Comparison of ENCODE assay signal across 8 cellular contexts in genomic region chr15:55991841-55992768, GRCh38. TPM values are rescaled to one million over a fixed set of nuclear protein-coding genes. Genes with fewer than 3 reads are reported as not detected.
DNase-seq lines count a peak whose midpoint lies in the region; ATAC-seq and TF ChIP-seq lines count a peak whose summit lies in the region.

No MANE protein-coding gene starts in this region.

- peaks cover 3% of the 10 kb centered on the region for H3K27me3 Mint-ChIP-seq in brain

- H3K4me1 Mint-ChIP-seq in brain: peaks cover 47% of the 10 kb centered on the region

- DNase-seq in left ventricle myocardium inferior (no peak), cardiac septum (ENCODE audit: low spot score) (no peak), medulla oblongata (ENCODE audit: extremely low spot score) (peak; percentile 13), vagina (ENCODE audit: extremely low spot score in 2 of 2) (no peak), DMS153 treated with DMSO at 0.1 percent for 48 hours (lab: John Stamatoyannopoulos, UW; ENCODE audit: unreplicated experiment) (no peak)
- DNase-seq in stimulated activated CD4-positive, alpha-beta T cell treated with anti-CD3 and anti-CD28 coated beads, Interleukin-15, amount 100 ng/mL, for 24 hours: no peak

- H3K36me3 ChIP-seq in left ventricle myocardium inferior (no peaks in the 10 kb centered on the region), vagina (no peaks in the 10 kb centered on the region)

- H3K27ac Mint-ChIP-seq in brain: peak overlapping the region; percentile 48 to 96 (median 87)

- peak overlapping the region; percentile 97 for H3K27ac ChIP-seq in left ventricle myocardium inferior (replicated peaks)
- peak overlapping the region; percentile 96 for H3K27ac ChIP-seq in vagina

- peaks cover 0 to 4% (median 2%) of the 10 kb centered on the region in 5 experiments for H3K9me3 Mint-ChIP-seq in brain

- no peak for ATAC-seq in HG02642 (IDR thresholded peaks at IDR 0.05; ENCODE audit: poor library complexity, unreplicated experiment)

- TF ChIP-seq CTCF in left ventricle myocardium inferior (IDR thresholded peaks at IDR 0.05; ENCODE audit: borderline replicate concordance) (no peak), brain (conservative IDR thresholded peaks at IDR 0.05) (no peak), vagina (IDR thresholded peaks at IDR 0.05) (no peak)

- no peak for TF ChIP-seq POLR2A in vagina (IDR thresholded peaks at IDR 0.05)

- H3K4me3 Mint-ChIP-seq in brain: peak overlapping the region; percentile 88 to 99 (median 95)

- H3K4me3 ChIP-seq in left ventricle myocardium inferior (peak overlapping the region; percentile 83), vagina (peak overlapping the region; percentile 60 to 64)

- H3K4me1 ChIP-seq in left ventricle myocardium inferior (peaks cover 48% of the 10 kb centered on the region), vagina (peaks cover 26% of the 10 kb centered on the region)

- no peaks in the 10 kb centered on the region for H3K27me3 ChIP-seq in left ventricle myocardium inferior (ENCODE audit: low read depth)
- no peaks in the 10 kb centered on the region for H3K27me3 ChIP-seq in vagina

- no peaks in the 10 kb centered on the region for H3K9me3 ChIP-seq in left ventricle myocardium inferior (replicated peaks)
- H3K9me3 ChIP-seq in vagina: no peaks in the 10 kb centered on the region

- H3K36me3 Mint-ChIP-seq in brain: peaks cover 11% of the 10 kb centered on the region

- intact Hi-C loops in left ventricle myocardium inferior (cut with micrococcal nuclease) (no loop called here), cardiac septum (cut with DNase I) (loop anchor here (5.0 kb wide), 3 partner anchors 60 to 255 kb away; no protein-coding TSS in a partner anchor), vagina (cut with DNase I) (no loop called here)

RNA-seq across cellular contexts. Expression of gene NEDD4, which starts 1.3 kb away (rescaled TPM):
- total RNA-seq in left ventricle myocardium inferior: 8.1 TPM
- 10.5 TPM for total RNA-seq in cardiac septum
- polyA plus RNA-seq in brain (ENCODE audit: insufficient read depth, low read depth, low replicate concordance): 1.7 TPM
- 21.9 TPM for total RNA-seq in vagina
